ENCODE assay signal across 8 cellular contexts in genomic region chr1:228102791-228103620, GRCh38. TPM values are rescaled to one million over a fixed set of nuclear protein-coding genes. Genes with fewer than 3 reads are reported as not detected.
A peak's percentile ranks its signal among the peaks of the same experiment; 100 is the strongest.
DNase-seq lines count a peak whose midpoint lies in the region; ATAC-seq lines count a peak whose summit lies in the region.

Gene C1orf35 (minus strand): TSS chr1:228103325. CDS start chr1:228103227, 98 bp downstream.

- no peaks in the 10 kb centered on the region for H3K9me3 Mint-ChIP-seq in IgD-negative memory B cell

- H3K36me3 Mint-ChIP-seq in IgD-negative memory B cell, result no peaks in the 10 kb centered on the region

- H3K27me3 Mint-ChIP-seq in IgD-negative memory B cell, result no peaks in the 10 kb centered on the region

- peak within 1 kb of the TSS; percentile 87 to 97 (median 92) for H3K27ac Mint-ChIP-seq in IgD-negative memory B cell

- H3K4me3 Mint-ChIP-seq in IgD-negative memory B cell, result peak within 1 kb of the TSS; percentile 86 to 98 (median 96)

- ATAC-seq in GM21576 (IDR thresholded peaks at IDR 0.05; ENCODE audit: unreplicated experiment), result peak; percentile 60

- peaks cover 9 to 15% (median 11%) of the 10 kb centered on the region in 3 donors for H3K4me1 Mint-ChIP-seq in IgD-negative memory B cell

- DNase-seq in DMS114 treated with DMSO at 0.1 percent for 48 hours (lab: John Stamatoyannopoulos, UW; ENCODE audit: unreplicated experiment) (peak; percentile 86), OCI-M1 (lab: John Stamatoyannopoulos, UW) (peak; percentile 98), activated T-cell treated with anti-CD3 and anti-CD28 coated beads for 1 hour (ENCODE audit: low read depth) (peak; percentile 93), epidermal melanocyte (ENCODE audit: insufficient read length, low spot score) (peak; percentile 98), middle frontal gyrus (ENCODE audit: extremely low spot score, low spot score) (peak; percentile 76)
- DNase-seq in stimulated activated CD8-positive, alpha-beta memory T cell treated with anti-CD3 and anti-CD28 coated beads, Interleukin-2, amount 100 ng/mL, for 48 hours (ENCODE audit: low read depth in 2 of 2), result peak; percentile 95

RNA-seq across cellular contexts. Expression of gene C1orf35, which starts in this region (rescaled TPM):
- polyA plus RNA-seq in IgD-negative memory B cell, result 15.8 TPM

Comparison
In these comparisons a context has a peak if more than half of its experiments do, and no peak if none do; other contexts are left out.
1. Peak in every context shown above with its lines: DNase-seq and ATAC-seq.